Comparison of ENCODE assay signal across 8 cellular contexts in genomic region chr21:39444406-39445145, GRCh38. TPM values are rescaled to one million over a fixed set of nuclear protein-coding genes. Genes with fewer than 3 reads are reported as not detected.
DNase-seq lines count a peak whose midpoint lies in the region; ATAC-seq and TF ChIP-seq lines count a peak whose summit lies in the region.

No MANE protein-coding gene starts in this region.

- peak; percentile 61 for ATAC-seq in IMR-90 (ENCODE audit: low read depth)
- no peak for ATAC-seq in stimulated activated naive B cell treated with anti-CD40 and anti-IgM and Interleukin-4, amounts not matched to agents 10 μg/mL and 1 μg/mL and 100 μg/mL, for 72 hours (replicated peaks)
- ATAC-seq in GM18873 (IDR thresholded peaks at IDR 0.05; ENCODE audit: low FRiP score, unreplicated experiment): no peak

- peak overlapping the region; percentile 98 for H3K27ac Mint-ChIP-seq in stimulated activated naive B cell treated with anti-CD40 and anti-IgM and Interleukin-4, amounts not matched to agents 10 μg/mL and 1 μg/mL and 100 μg/mL, for 72 hours

- no peak overlapping the region for H2BK15ac ChIP-seq in IMR-90 (ENCODE audit: low read depth, low read length)

- no peak overlapping the region for H2BK120ac ChIP-seq in IMR-90 (ENCODE audit: low read depth, low read length)

- no peak overlapping the region for H2AK9ac ChIP-seq in IMR-90 (replicated peaks; ENCODE audit: low read depth, low read length, poor library complexity)

- H4K91ac ChIP-seq in IMR-90 (ENCODE audit: insufficient read depth, low read depth, low read length): no peak overlapping the region

- no peak for TF ChIP-seq POLR2A in IMR-90 (IDR thresholded peaks at IDR 0.05; ENCODE audit: low read depth, low read length)

- BruUV-seq in IMR-90 (replicated peaks; lab: Mats Ljungman, UMichigan): no TSS peak

- CTCF ChIA-PET in IMR-90 (lab: Yijun Ruan, JAX): no interaction called here

- no peaks in the 10 kb centered on the region for H3K9me1 ChIP-seq in IMR-90 (ENCODE audit: insufficient read depth, low read length)

- peak overlapping the region; percentile 71 to 88 (median 77) for H3K4me3 ChIP-seq in BLaER1 treated with 17β-estradiol and CSF1 and Interleukin-3, amounts not matched to agents 10 nM and 100 nM
- peak overlapping the region; percentile 96 for H3K4me3 ChIP-seq in IMR-90 (ENCODE audit: insufficient read depth, low read depth, low read length)

- dilution Hi-C loops in IMR-90 (cut with HindIII; ENCODE audit: low sequenced_read_pairs, unreplicated experiment): no loop called here

- peak overlapping the region in 1 of 2 experiments; percentile 53; a peak in 2 of 4 replicates for H4K8ac ChIP-seq in IMR-90 (ENCODE audit: low read depth in 2 of 2, low read length in 2 of 2)

- H3K36me3 Mint-ChIP-seq in stimulated activated naive B cell treated with anti-CD40 and anti-IgM and Interleukin-4, amounts not matched to agents 10 μg/mL and 1 μg/mL and 100 μg/mL, for 72 hours: no peaks in the 10 kb centered on the region

- no peaks in the 10 kb centered on the region for H4K20me1 ChIP-seq in BLaER1 treated with 17β-estradiol and CSF1 and Interleukin-3, amounts not matched to agents 10 nM and 100 nM
- H4K20me1 ChIP-seq in IMR-90 (ENCODE audit: insufficient read depth, low read length): no peaks in the 10 kb centered on the region

- H3K27me3 ChIP-seq in BLaER1 treated with 17β-estradiol and CSF1 and Interleukin-3, amounts not matched to agents 10 nM and 100 nM: peaks cover 0 to 6% (median 0%) of the 10 kb centered on the region in 11 experiments; a peak in 5 of 22 replicates
- no peaks in the 10 kb centered on the region for H3K27me3 ChIP-seq in IMR-90 (ENCODE audit: control insufficient read depth, insufficient read depth, low read length)

- H3K14ac ChIP-seq in IMR-90 (replicated peaks; ENCODE audit: low read depth, low read length): no peak overlapping the region

- H3K4me3 Mint-ChIP-seq in stimulated activated naive B cell treated with anti-CD40 and anti-IgM and Interleukin-4, amounts not matched to agents 10 μg/mL and 1 μg/mL and 100 μg/mL, for 72 hours: peak overlapping the region; percentile 89 to 93

- 0% methylated on average over 7 of the region's 13 CpGs; no CpG with 5 or more reads in 1 of the 2 experiments for WGBS in IMR-90 (ENCODE audit: extremely low coverage in 2 of 2, insufficient read length in 1 of 2), 2 experiments

- H3K56ac ChIP-seq in IMR-90 (ENCODE audit: extremely low read depth, insufficient read depth, low read length): peak overlapping the region; percentile 26; the same call in 1 of the 2 replicates

- H2BK20ac ChIP-seq in IMR-90 (ENCODE audit: low read depth, low read length): no peak overlapping the region

- peak overlapping the region; percentile 100 for H2AFZ ChIP-seq in IMR-90 (replicated peaks; ENCODE audit: low read length, poor library complexity)

- POLR2A ChIA-PET in IMR-90 (lab: Charles Lee; ENCODE audit: unreplicated experiment): no interaction called here

- peak overlapping the region; percentile 48 for H3K4ac ChIP-seq in IMR-90 (ENCODE audit: low read depth, low read length)

- H3K27ac ChIP-seq in BLaER1 treated with 17β-estradiol and CSF1 and Interleukin-3, amounts not matched to agents 10 nM and 100 nM: peak overlapping the region in 5 of 11 experiments; percentile 75 to 87 (median 86); a peak in 8 of 22 replicates
- H3K27ac ChIP-seq in IMR-90 (ENCODE audit: insufficient read depth, low read length): no peak overlapping the region

- in situ Hi-C loops in IMR-90 (cut with MboI; ENCODE audit: low sequenced_read_pairs): no loop called here
- in situ Hi-C loops in GM13977 (cut with MboI; ENCODE audit: low pct_unique_long_range_greater_than_20kb, low sequenced_read_pairs, unreplicated experiment): no loop called here

- peak overlapping the region; percentile 68 to 84 (median 82) for H3K9ac ChIP-seq in BLaER1 treated with 17β-estradiol and CSF1 and Interleukin-3, amounts not matched to agents 10 nM and 100 nM
- H3K9ac ChIP-seq in IMR-90 (ENCODE audit: low read depth, low read length): peak overlapping the region; percentile 80

- no peak overlapping the region for H2BK5ac ChIP-seq in IMR-90 (ENCODE audit: low read depth, low read length, poor library complexity, severe bottlenecking)

- H2AK5ac ChIP-seq in IMR-90 (ENCODE audit: low read depth, low read length): no peak overlapping the region

- H3K79me1 ChIP-seq in IMR-90 (ENCODE audit: low read depth in 1 of 2, low read length in 2 of 2): no peaks in the 10 kb centered on the region

- intact Hi-C loops in IMR-90 (cut with micrococcal nuclease): loop anchor here (5.0 kb wide), 1 partner anchor 262 kb away; the partner anchor contains the start of gene PSMG1

- H4K5ac ChIP-seq in IMR-90 (ENCODE audit: low read depth, low read length): no peak overlapping the region

- H3K36me3 ChIP-seq in BLaER1 treated with 17β-estradiol and CSF1 and Interleukin-3, amounts not matched to agents 10 nM and 100 nM: no peaks in the 10 kb centered on the region
- H3K36me3 ChIP-seq in IMR-90 (ENCODE audit: control insufficient read depth, insufficient read depth, low read length): no peaks in the 10 kb centered on the region

- TF ChIP-seq RAD21 in IMR-90 (IDR thresholded peaks at IDR 0.05; ENCODE audit: low read length): no peak

- H3K9me3 Mint-ChIP-seq in stimulated activated naive B cell treated with anti-CD40 and anti-IgM and Interleukin-4, amounts not matched to agents 10 μg/mL and 1 μg/mL and 100 μg/mL, for 72 hours: no peaks in the 10 kb centered on the region

- H3K23ac ChIP-seq in IMR-90 (ENCODE audit: low read depth, low read length): peak overlapping the region; percentile 53

- TF ChIP-seq CTCF in IMR-90 (conservative IDR thresholded peaks at IDR 0.05; ENCODE audit: low read depth, low read length) (no peak), GM13977 (IDR thresholded peaks at IDR 0.05; ENCODE audit: extremely low read depth, insufficient read depth, missing control alignments) (no peak)

- H3K18ac ChIP-seq in IMR-90 (ENCODE audit: low read depth, low read length): no peak overlapping the region

- DNase-seq in IMR-90: peak; percentile 58
- peak; percentile 75 for DNase-seq in astrocyte of the hippocampus (ENCODE audit: low read depth, low spot score)
- peak; percentile 17 for DNase-seq in inferior parietal cortex (ENCODE audit: extremely low spot score)
- no peak for DNase-seq in stimulated activated naive B cell treated with anti-CD40 and anti-IgM and Interleukin-4, amounts not matched to agents 10 μg/mL and 1 μg/mL and 100 μg/mL, for 72 hours
- DNase-seq in GM13977 (ENCODE audit: low spot score): no peak
- DNase-seq in activated effector memory CD4-positive, alpha-beta T cell treated with anti-CD3 and anti-CD28 coated beads, Interleukin-2, amount 50 U/mL, for 16 hours: no peak

- peaks cover 23 to 33% of the 10 kb centered on the region in 2 donors for H3K27me3 Mint-ChIP-seq in stimulated activated naive B cell treated with anti-CD40 and anti-IgM and Interleukin-4, amounts not matched to agents 10 μg/mL and 1 μg/mL and 100 μg/mL, for 72 hours

- peaks cover 8 to 11% of the 10 kb centered on the region in 2 donors for H3K4me1 Mint-ChIP-seq in stimulated activated naive B cell treated with anti-CD40 and anti-IgM and Interleukin-4, amounts not matched to agents 10 μg/mL and 1 μg/mL and 100 μg/mL, for 72 hours

- H3K4me2 ChIP-seq in BLaER1 treated with 17β-estradiol and CSF1 and Interleukin-3, amounts not matched to agents 10 nM and 100 nM: peak overlapping the region; percentile 84 to 95 (median 91)
- H3K4me2 ChIP-seq in IMR-90 (ENCODE audit: low read depth, low read length): peak overlapping the region; percentile 92

- no peaks in the 10 kb centered on the region for H3K9me3 ChIP-seq in BLaER1 treated with 17β-estradiol and CSF1 and Interleukin-3, amounts not matched to agents 10 nM and 100 nM (replicated peaks in 1 of 11)
- H3K9me3 ChIP-seq in IMR-90 (ENCODE audit: control insufficient read depth, insufficient read depth, low read length): no peaks in the 10 kb centered on the region

- peaks cover 10 to 20% (median 14%) of the 10 kb centered on the region in 10 experiments for H3K4me1 ChIP-seq in BLaER1 treated with 17β-estradiol and CSF1 and Interleukin-3, amounts not matched to agents 10 nM and 100 nM
- peaks cover 4% of the 10 kb centered on the region for H3K4me1 ChIP-seq in IMR-90 (ENCODE audit: control insufficient read depth, insufficient read depth, low read length)

TF ChIP-seq in IMR-90, 13 proteins besides CTCF, POLR2A, EP300 and RAD21:
- no peak for TF ChIP-seq RCOR1 (IDR thresholded peaks at IDR 0.05; ENCODE audit: insufficient replicate concordance, low read length)
- TF ChIP-seq MXI1 (IDR thresholded peaks at IDR 0.05; ENCODE audit: borderline replicate concordance, low read depth, low read length): no peak
- TF ChIP-seq RFX5 (IDR thresholded peaks at IDR 0.05; ENCODE audit: low read depth, low read length): no peak
- no peak for TF ChIP-seq MAZ (IDR thresholded peaks at IDR 0.05; ENCODE audit: borderline replicate concordance, low read depth, low read length)
- no peak for TF ChIP-seq CEBPB (IDR thresholded peaks at IDR 0.05; ENCODE audit: low read depth, low read length)

RNA-seq across cellular contexts. Expression of gene LCA5L, which starts 1.0 kb away (rescaled TPM):
- total RNA-seq in IMR-90 (2012; rRNA removed): 0.18 and 0.28 TPM in 2 replicates
- polyA plus RNA-seq in IMR-90 (2012; rRNA removed): 0.06 and 0.26 TPM in 2 replicates
- 0.04 and 0.11 TPM in 2 replicates for polyA plus RNA-seq in IMR-90 (2012; cell fraction: cytosol; rRNA removed)
- polyA plus RNA-seq in IMR-90 (2012; cell fraction: nucleus; rRNA removed; ENCODE audit: low replicate concordance): 0.08 and 0.21 TPM in 2 replicates

RNA-seq across cellular contexts. Expression of gene SH3BGR, which starts 7.2 kb away (rescaled TPM):
- 1.1 and 1.6 TPM in 2 replicates for total RNA-seq in IMR-90 (2012; rRNA removed)
- 2.0 and 5.9 TPM in 2 replicates for polyA plus RNA-seq in IMR-90 (2012; rRNA removed)
- polyA plus RNA-seq in IMR-90 (2012; cell fraction: cytosol; rRNA removed): 0.27 and 0.37 TPM in 2 replicates
- polyA plus RNA-seq in IMR-90 (2012; cell fraction: nucleus; rRNA removed; ENCODE audit: low replicate concordance): 0.23 and 0.91 TPM in 2 replicates

Comparison
In these comparisons a context has a peak if more than half of its experiments do, and no peak if none do; other contexts are left out.
1. DNase-seq: peak in IMR-90 (single experiment), astrocyte of the hippocampus (single experiment) and inferior parietal cortex (single experiment); none in stimulated activated naive B cell treated with anti-CD40 and anti-IgM and Interleukin-4, amounts not matched to agents 10 μg/mL and 1 μg/mL and 100 μg/mL, for 72 hours (single experiment), GM13977 (single experiment) and activated effector memory CD4-positive, alpha-beta T cell treated with anti-CD3 and anti-CD28 coated beads, Interleukin-2, amount 50 U/mL, for 16 hours (single experiment).